Comparison of ENCODE assay signal across 1 cellular context in the genomic region with DNA sequence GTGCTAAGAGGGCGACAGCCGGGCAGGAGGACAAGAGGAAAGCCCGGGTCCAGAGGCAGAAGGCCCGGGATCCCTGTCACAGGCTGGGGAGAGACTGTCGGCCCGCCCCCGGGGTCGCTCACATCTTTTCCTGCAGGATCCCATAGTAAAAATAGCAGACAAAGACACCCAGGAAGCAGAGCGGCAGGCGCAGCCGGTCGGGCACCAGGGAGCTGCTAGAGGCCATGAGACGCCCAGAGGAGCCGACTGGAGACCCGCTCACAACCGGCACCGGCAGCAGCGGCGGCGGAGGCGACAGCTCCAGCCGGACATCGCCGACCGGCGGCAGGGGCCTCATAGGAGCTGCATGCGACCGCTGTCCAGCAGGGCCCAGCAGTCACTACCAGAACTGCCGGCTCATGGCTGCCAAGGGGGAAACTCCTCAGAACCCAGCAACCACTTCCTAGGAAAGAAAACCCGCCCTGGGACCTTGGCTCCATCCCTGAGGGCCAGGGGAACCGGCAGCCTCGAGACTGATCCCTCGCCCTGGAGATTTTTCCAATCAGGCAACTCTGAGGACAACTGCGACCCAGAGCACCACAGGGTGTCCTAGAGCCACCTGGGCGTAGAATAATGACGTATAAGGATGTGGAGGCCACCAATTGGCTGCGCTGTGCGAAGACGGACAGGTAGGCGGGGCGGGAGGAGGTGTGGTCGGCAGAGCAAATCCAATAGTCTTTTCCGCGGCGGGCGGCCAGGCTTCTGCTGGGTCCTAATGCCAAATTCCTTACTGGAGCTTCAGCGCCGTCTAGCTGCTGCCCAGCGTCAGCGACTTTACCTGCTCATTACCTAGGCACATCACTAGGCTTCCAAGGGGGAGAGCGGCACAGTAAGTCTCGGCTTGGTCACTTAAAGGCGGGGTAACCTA.
A peak's percentile ranks its signal among the peaks of the same experiment; 100 is the strongest.
TF ChIP-seq lines count a peak whose summit lies in the region.

A gene with protein sequence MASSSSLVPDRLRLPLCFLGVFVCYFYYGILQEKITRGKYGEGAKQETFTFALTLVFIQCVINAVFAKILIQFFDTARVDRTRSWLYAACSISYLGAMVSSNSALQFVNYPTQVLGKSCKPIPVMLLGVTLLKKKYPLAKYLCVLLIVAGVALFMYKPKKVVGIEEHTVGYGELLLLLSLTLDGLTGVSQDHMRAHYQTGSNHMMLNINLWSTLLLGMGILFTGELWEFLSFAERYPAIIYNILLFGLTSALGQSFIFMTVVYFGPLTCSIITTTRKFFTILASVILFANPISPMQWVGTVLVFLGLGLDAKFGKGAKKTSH (minus strand): TSS at position 357 of the 907 bp plus-strand sequence. CDS start 131 bp downstream, at position 226.

TF ChIP-seq in HepG2, 621 proteins besides CTCF, POLR2A, EP300 and RAD21 (continued from another document and continues in another):
- TF ChIP-seq FLYWCH1 (CRISPR knock-in tag; IDR thresholded peaks at IDR 0.05) (no peak), ZNF136 (CRISPR knock-in tag; IDR thresholded peaks at IDR 0.05; ENCODE audit: low read depth) (peak; percentile 92), ZNF510 (CRISPR knock-in tag; IDR thresholded peaks at IDR 0.05; ENCODE audit: low read depth) (peak; percentile 84), ZNF383 (CRISPR knock-in tag; IDR thresholded peaks at IDR 0.05; ENCODE audit: borderline replicate concordance) (peak; percentile 85; the same call in 1 of the 2 replicates), SIN3A (IDR thresholded peaks at IDR 0.05; ENCODE audit: borderline replicate concordance, low read depth, low read length) (peak; percentile 69; the same call in 1 of the 2 replicates), HHEX (CRISPR knock-in tag; IDR thresholded peaks at IDR 0.05) (peak; percentile 41; the same call in 1 of the 2 replicates), ZNF883 (CRISPR knock-in tag; IDR thresholded peaks at IDR 0.05; ENCODE audit: not compliant biosample characterization) (peak; percentile 67), ZBTB20 (CRISPR knock-in tag; IDR thresholded peaks at IDR 0.05; ENCODE audit: borderline replicate concordance, low read depth) (peak; percentile 47; the same call in 1 of the 2 replicates), ZNF569 (CRISPR knock-in tag; IDR thresholded peaks at IDR 0.05; ENCODE audit: borderline replicate concordance) (no peak), TGIF2 (CRISPR knock-in tag; IDR thresholded peaks at IDR 0.05) (peak; percentile 66; the same call in 1 of the 2 replicates), ZNF224 (CRISPR knock-in tag; IDR thresholded peaks at IDR 0.05) (no peak; the same call in none of the 2 replicates), SRF (IDR thresholded peaks at IDR 0.05; ENCODE audit: low read depth, low read length) (no peak), PRMT3 (CRISPR knock-in tag; IDR thresholded peaks at IDR 0.05; ENCODE audit: borderline replicate concordance, low read depth) (no peak), MED8 (CRISPR knock-in tag; IDR thresholded peaks at IDR 0.05; ENCODE audit: insufficient replicate concordance) (peak; percentile 17), FOXK1 (CRISPR knock-in tag; IDR thresholded peaks at IDR 0.05; ENCODE audit: borderline replicate concordance, low read depth) (peak; percentile 92), SP1 (IDR thresholded peaks at IDR 0.05) (no peak), SP1 (CRISPR knock-in tag; IDR thresholded peaks at IDR 0.05) (peak; percentile 93), AGO1 (IDR thresholded peaks at IDR 0.05; ENCODE audit: low read depth, low read length, poor library complexity, severe bottlenecking) (peak; percentile 60)
- TF ChIP-seq, protein P1, sequence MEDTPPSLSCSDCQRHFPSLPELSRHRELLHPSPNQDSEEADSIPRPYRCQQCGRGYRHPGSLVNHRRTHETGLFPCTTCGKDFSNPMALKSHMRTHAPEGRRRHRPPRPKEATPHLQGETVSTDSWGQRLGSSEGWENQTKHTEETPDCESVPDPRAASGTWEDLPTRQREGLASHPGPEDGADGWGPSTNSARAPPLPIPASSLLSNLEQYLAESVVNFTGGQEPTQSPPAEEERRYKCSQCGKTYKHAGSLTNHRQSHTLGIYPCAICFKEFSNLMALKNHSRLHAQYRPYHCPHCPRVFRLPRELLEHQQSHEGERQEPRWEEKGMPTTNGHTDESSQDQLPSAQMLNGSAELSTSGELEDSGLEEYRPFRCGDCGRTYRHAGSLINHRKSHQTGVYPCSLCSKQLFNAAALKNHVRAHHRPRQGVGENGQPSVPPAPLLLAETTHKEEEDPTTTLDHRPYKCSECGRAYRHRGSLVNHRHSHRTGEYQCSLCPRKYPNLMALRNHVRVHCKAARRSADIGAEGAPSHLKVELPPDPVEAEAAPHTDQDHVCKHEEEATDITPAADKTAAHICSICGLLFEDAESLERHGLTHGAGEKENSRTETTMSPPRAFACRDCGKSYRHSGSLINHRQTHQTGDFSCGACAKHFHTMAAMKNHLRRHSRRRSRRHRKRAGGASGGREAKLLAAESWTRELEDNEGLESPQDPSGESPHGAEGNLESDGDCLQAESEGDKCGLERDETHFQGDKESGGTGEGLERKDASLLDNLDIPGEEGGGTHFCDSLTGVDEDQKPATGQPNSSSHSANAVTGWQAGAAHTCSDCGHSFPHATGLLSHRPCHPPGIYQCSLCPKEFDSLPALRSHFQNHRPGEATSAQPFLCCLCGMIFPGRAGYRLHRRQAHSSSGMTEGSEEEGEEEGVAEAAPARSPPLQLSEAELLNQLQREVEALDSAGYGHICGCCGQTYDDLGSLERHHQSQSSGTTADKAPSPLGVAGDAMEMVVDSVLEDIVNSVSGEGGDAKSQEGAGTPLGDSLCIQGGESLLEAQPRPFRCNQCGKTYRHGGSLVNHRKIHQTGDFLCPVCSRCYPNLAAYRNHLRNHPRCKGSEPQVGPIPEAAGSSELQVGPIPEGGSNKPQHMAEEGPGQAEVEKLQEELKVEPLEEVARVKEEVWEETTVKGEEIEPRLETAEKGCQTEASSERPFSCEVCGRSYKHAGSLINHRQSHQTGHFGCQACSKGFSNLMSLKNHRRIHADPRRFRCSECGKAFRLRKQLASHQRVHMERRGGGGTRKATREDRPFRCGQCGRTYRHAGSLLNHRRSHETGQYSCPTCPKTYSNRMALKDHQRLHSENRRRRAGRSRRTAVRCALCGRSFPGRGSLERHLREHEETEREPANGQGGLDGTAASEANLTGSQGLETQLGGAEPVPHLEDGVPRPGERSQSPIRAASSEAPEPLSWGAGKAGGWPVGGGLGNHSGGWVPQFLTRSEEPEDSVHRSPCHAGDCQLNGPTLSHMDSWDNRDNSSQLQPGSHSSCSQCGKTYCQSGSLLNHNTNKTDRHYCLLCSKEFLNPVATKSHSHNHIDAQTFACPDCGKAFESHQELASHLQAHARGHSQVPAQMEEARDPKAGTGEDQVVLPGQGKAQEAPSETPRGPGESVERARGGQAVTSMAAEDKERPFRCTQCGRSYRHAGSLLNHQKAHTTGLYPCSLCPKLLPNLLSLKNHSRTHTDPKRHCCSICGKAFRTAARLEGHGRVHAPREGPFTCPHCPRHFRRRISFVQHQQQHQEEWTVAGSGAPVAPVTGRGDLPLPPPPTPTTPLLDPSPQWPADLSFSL (CRISPR knock-in tag; IDR thresholded peaks at IDR 0.05): 0 out of 2 replicates have a peak, but pooled peaks have one; percentile 35
- TF ChIP-seq, protein P2, sequence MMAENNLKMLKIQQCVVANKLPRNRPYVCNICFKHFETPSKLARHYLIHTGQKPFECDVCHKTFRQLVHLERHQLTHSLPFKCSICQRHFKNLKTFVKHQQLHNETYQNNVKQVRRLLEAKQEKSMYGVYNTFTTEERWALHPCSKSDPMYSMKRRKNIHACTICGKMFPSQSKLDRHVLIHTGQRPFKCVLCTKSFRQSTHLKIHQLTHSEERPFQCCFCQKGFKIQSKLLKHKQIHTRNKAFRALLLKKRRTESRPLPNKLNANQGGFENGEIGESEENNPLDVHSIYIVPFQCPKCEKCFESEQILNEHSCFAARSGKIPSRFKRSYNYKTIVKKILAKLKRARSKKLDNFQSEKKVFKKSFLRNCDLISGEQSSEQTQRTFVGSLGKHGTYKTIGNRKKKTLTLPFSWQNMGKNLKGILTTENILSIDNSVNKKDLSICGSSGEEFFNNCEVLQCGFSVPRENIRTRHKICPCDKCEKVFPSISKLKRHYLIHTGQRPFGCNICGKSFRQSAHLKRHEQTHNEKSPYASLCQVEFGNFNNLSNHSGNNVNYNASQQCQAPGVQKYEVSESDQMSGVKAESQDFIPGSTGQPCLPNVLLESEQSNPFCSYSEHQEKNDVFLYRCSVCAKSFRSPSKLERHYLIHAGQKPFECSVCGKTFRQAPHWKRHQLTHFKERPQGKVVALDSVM (CRISPR knock-in tag; IDR thresholded peaks at IDR 0.05): peak; percentile 44; the same call in 1 of the 2 replicates
- TF ChIP-seq, protein P3, sequence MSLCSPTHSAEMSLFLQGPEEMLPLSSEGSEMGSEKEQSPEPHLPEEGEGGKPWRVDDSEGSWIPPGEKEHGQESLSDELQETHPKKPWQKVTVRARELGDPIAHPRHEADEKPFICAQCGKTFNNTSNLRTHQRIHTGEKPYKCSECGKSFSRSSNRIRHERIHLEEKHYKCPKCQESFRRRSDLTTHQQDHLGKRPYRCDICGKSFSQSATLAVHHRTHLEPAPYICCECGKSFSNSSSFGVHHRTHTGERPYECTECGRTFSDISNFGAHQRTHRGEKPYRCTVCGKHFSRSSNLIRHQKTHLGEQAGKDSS (CRISPR knock-in tag; IDR thresholded peaks at IDR 0.05; ENCODE audit: borderline replicate concordance, low read depth): peak; percentile 85; the same call in 1 of the 2 replicates
- TF ChIP-seq, protein P4, sequence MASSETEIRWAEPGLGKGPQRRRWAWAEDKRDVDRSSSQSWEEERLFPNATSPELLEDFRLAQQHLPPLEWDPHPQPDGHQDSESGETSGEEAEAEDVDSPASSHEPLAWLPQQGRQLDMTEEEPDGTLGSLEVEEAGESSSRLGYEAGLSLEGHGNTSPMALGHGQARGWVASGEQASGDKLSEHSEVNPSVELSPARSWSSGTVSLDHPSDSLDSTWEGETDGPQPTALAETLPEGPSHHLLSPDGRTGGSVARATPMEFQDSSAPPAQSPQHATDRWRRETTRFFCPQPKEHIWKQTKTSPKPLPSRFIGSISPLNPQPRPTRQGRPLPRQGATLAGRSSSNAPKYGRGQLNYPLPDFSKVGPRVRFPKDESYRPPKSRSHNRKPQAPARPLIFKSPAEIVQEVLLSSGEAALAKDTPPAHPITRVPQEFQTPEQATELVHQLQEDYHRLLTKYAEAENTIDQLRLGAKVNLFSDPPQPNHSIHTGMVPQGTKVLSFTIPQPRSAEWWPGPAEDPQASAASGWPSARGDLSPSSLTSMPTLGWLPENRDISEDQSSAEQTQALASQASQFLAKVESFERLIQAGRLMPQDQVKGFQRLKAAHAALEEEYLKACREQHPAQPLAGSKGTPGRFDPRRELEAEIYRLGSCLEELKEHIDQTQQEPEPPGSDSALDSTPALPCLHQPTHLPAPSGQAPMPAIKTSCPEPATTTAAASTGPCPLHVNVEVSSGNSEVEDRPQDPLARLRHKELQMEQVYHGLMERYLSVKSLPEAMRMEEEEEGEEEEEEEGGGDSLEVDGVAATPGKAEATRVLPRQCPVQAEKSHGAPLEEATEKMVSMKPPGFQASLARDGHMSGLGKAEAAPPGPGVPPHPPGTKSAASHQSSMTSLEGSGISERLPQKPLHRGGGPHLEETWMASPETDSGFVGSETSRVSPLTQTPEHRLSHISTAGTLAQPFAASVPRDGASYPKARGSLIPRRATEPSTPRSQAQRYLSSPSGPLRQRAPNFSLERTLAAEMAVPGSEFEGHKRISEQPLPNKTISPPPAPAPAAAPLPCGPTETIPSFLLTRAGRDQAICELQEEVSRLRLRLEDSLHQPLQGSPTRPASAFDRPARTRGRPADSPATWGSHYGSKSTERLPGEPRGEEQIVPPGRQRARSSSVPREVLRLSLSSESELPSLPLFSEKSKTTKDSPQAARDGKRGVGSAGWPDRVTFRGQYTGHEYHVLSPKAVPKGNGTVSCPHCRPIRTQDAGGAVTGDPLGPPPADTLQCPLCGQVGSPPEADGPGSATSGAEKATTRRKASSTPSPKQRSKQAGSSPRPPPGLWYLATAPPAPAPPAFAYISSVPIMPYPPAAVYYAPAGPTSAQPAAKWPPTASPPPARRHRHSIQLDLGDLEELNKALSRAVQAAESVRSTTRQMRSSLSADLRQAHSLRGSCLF (CRISPR knock-in tag; IDR thresholded peaks at IDR 0.05; ENCODE audit: borderline replicate concordance): no peak
- TF ChIP-seq, protein P5, sequence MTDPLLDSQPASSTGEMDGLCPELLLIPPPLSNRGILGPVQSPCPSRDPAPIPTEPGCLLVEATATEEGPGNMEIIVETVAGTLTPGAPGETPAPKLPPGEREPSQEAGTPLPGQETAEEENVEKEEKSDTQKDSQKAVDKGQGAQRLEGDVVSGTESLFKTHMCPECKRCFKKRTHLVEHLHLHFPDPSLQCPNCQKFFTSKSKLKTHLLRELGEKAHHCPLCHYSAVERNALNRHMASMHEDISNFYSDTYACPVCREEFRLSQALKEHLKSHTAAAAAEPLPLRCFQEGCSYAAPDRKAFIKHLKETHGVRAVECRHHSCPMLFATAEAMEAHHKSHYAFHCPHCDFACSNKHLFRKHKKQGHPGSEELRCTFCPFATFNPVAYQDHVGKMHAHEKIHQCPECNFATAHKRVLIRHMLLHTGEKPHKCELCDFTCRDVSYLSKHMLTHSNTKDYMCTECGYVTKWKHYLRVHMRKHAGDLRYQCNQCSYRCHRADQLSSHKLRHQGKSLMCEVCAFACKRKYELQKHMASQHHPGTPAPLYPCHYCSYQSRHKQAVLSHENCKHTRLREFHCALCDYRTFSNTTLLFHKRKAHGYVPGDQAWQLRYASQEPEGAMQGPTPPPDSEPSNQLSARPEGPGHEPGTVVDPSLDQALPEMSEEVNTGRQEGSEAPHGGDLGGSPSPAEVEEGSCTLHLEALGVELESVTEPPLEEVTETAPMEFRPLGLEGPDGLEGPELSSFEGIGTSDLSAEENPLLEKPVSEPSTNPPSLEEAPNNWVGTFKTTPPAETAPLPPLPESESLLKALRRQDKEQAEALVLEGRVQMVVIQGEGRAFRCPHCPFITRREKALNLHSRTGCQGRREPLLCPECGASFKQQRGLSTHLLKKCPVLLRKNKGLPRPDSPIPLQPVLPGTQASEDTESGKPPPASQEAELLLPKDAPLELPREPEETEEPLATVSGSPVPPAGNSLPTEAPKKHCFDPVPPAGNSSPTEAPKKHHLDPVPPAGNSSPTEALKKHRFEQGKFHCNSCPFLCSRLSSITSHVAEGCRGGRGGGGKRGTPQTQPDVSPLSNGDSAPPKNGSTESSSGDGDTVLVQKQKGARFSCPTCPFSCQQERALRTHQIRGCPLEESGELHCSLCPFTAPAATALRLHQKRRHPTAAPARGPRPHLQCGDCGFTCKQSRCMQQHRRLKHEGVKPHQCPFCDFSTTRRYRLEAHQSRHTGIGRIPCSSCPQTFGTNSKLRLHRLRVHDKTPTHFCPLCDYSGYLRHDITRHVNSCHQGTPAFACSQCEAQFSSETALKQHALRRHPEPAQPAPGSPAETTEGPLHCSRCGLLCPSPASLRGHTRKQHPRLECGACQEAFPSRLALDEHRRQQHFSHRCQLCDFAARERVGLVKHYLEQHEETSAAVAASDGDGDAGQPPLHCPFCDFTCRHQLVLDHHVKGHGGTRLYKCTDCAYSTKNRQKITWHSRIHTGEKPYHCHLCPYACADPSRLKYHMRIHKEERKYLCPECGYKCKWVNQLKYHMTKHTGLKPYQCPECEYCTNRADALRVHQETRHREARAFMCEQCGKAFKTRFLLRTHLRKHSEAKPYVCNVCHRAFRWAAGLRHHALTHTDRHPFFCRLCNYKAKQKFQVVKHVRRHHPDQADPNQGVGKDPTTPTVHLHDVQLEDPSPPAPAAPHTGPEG (CRISPR knock-in tag; IDR thresholded peaks at IDR 0.05): no peak
